ENCODE assay signal across 2 cellular contexts in genomic region chr10:29585488-29585976, GRCh38.
TF ChIP-seq lines count a peak whose summit lies in the region.

No MANE protein-coding gene starts in this region.

TF ChIP-seq in A549, 52 proteins besides CTCF, POLR2A, EP300 and RAD21 (continued from another document):
- no peak for TF ChIP-seq MAFK (IDR thresholded peaks at IDR 0.05; ENCODE audit: partially characterized antibody)
- no peak for TF ChIP-seq MAZ (IDR thresholded peaks at IDR 0.05; ENCODE audit: borderline replicate concordance, low read depth, low read length)
- TF ChIP-seq JUN (IDR thresholded peaks at IDR 0.05), result no peak
- no peak for TF ChIP-seq HOXB13 (CRISPR knock-in tag; IDR thresholded peaks at IDR 0.05; ENCODE audit: low read depth)
- no peak for TF ChIP-seq RARB (CRISPR knock-in tag; IDR thresholded peaks at IDR 0.05)
- no peak for TF ChIP-seq FOXS1 (CRISPR knock-in tag; IDR thresholded peaks at IDR 0.05)
- no peak for TF ChIP-seq ZC3H11A (IDR thresholded peaks at IDR 0.05)
- TF ChIP-seq MYC (IDR thresholded peaks at IDR 0.05; ENCODE audit: borderline replicate concordance, low read length), result no peak
- TF ChIP-seq CHD4 (IDR thresholded peaks at IDR 0.05; ENCODE audit: borderline replicate concordance), result no peak
- no peak for TF ChIP-seq KDM1A (IDR thresholded peaks at IDR 0.05; ENCODE audit: low read depth)
- no peak for TF ChIP-seq HEYL (CRISPR knock-in tag; IDR thresholded peaks at IDR 0.05)
- no peak for TF ChIP-seq SMC3 (IDR thresholded peaks at IDR 0.05)
- no peak for TF ChIP-seq RNF2 (IDR thresholded peaks at IDR 0.05; ENCODE audit: borderline replicate concordance, low read depth)
- no peak for TF ChIP-seq TP53 (CRISPR knock-in tag; IDR thresholded peaks at IDR 0.05)
- no peak for TF ChIP-seq GATA3 (IDR thresholded peaks at IDR 0.05; ENCODE audit: borderline replicate concordance)
- no peak for TF ChIP-seq CHD2 (IDR thresholded peaks at IDR 0.05; ENCODE audit: low read length, partially characterized antibody)
- no peak for TF ChIP-seq ESRRA (IDR thresholded peaks at IDR 0.05; ENCODE audit: borderline replicate concordance, low read length)

TF ChIP-seq in K562, 482 proteins besides CTCF, POLR2A, EP300 and RAD21 (continued from another document):
- TF ChIP-seq ARID4B (CRISPR knock-in tag; IDR thresholded peaks at IDR 0.05), result no peak
- no peak for TF ChIP-seq TCF7 (IDR thresholded peaks at IDR 0.05; ENCODE audit: borderline replicate concordance)
- no peak for TF ChIP-seq LEF1 (IDR thresholded peaks at IDR 0.05)
- no peak for TF ChIP-seq MCM7 (IDR thresholded peaks at IDR 0.05)
- no peak for TF ChIP-seq KLF16 (IDR thresholded peaks at IDR 0.05)
- TF ChIP-seq GTF2A2 (tag; IDR thresholded peaks at IDR 0.05), result no peak
- TF ChIP-seq PTTG1 (tag; IDR thresholded peaks at IDR 0.05; ENCODE audit: low read depth), result no peak
- no peak for TF ChIP-seq DACH1 (IDR thresholded peaks at IDR 0.05; ENCODE audit: partially characterized antibody)
- TF ChIP-seq KAT8 (IDR thresholded peaks at IDR 0.05; ENCODE audit: low read depth), result no peak
- no peak for TF ChIP-seq MCM5 (IDR thresholded peaks at IDR 0.05; ENCODE audit: low read depth)
- no peak for TF ChIP-seq U2AF1 (optimal IDR thresholded peaks at IDR 0.05; ENCODE audit: low read depth, low read length)
TF ChIP-seq in K562: peak in this region for 0.
